25 cellular contexts compared by ENCODE assay signal in genomic region chr4:63526251-63526650, GRCh38.
DNase-seq lines count a peak whose midpoint lies in the region; ATAC-seq, FAIRE-seq and TF ChIP-seq lines count a peak whose summit lies in the region.
"Had no signal": no experiment of that assay in that cellular context is flagged by ENCODE, and none has a peak within 500 bp of the region (broad histone marks: within the 10 kb centered on the region; RNA-seq: fewer than 3 reads in every experiment).

No MANE protein-coding gene starts in this region.

- no peak overlapping the region for H3K23ac ChIP-seq in trophoblast cell (ENCODE audit: low read length)

- H2BK120ac ChIP-seq in trophoblast cell (ENCODE audit: insufficient read depth, low read length, poor library complexity): no peak overlapping the region

- H3K4me3 ChIP-seq in HepG2 (replicated peaks in 1 of 3; ENCODE audit: insufficient read depth in 1 of 3, low read depth in 2 of 3, low read length in 3 of 3) (no peak overlapping the region), right lobe of liver (no peak overlapping the region), OCI-LY3 (ENCODE audit: low read length) (no peak overlapping the region), K562 (no peak overlapping the region), trophoblast cell (ENCODE audit: low read depth, low read length) (no peak overlapping the region)
- H3K4me3 ChIP-seq: A549; BLaER1 treated with 17β-estradiol and CSF1 and Interleukin-3, amounts not matched to agents 10 nM and 100 nM; GM12878 had no signal

- no peaks in the 10 kb centered on the region for H3K9me1 ChIP-seq in K562 (ENCODE audit: control insufficient read depth, insufficient read depth, low read length)

- intact Hi-C loops in HepG2 (cut with micrococcal nuclease; ENCODE audit: unreplicated experiment): no loop called here
- intact Hi-C loops in right lobe of liver (cut with DNase I): no loop called here
- intact Hi-C loops in K562 (cut with micrococcal nuclease): no loop called here

- no peak overlapping the region for H2BK12ac ChIP-seq in trophoblast cell (ENCODE audit: low read length)

- H3K4me2 ChIP-seq in HepG2 (ENCODE audit: low read depth, low read length): no peak overlapping the region
- H3K4me2 ChIP-seq in OCI-LY3 (ENCODE audit: low read length): no peak overlapping the region
- no peak overlapping the region for H3K4me2 ChIP-seq in K562 (ENCODE audit: insufficient read depth, low read length)
- no peak overlapping the region for H3K4me2 ChIP-seq in trophoblast cell (ENCODE audit: low read length)
- H3K4me2 ChIP-seq: A549; BLaER1 treated with 17β-estradiol and CSF1 and Interleukin-3, amounts not matched to agents 10 nM and 100 nM had no signal

- TF ChIP-seq RAD21 in HepG2 (CRISPR knock-in tag; IDR thresholded peaks at IDR 0.05) (no peak), K562 (CRISPR knock-in tag; conservative IDR thresholded peaks at IDR 0.05 in 1 of 2, IDR thresholded peaks at IDR 0.05 in 1 of 2) (no peak)

- no peak overlapping the region for H4K91ac ChIP-seq in trophoblast cell (ENCODE audit: low read depth, low read length)

- no peaks in the 10 kb centered on the region for H3K36me3 ChIP-seq in HepG2 (replicated peaks in 1 of 2; ENCODE audit: control insufficient read depth in 1 of 2, insufficient read depth in 2 of 2, low read length in 2 of 2)
- no peaks in the 10 kb centered on the region for H3K36me3 ChIP-seq in right lobe of liver
- H3K36me3 ChIP-seq in OCI-LY3 (replicated peaks; ENCODE audit: low read depth, low read length): no peaks in the 10 kb centered on the region
- H3K36me3 ChIP-seq in K562 (ENCODE audit: control insufficient read depth, insufficient read depth, low read length): no peaks in the 10 kb centered on the region
- H3K36me3 ChIP-seq in trophoblast cell (ENCODE audit: control insufficient read depth in 1 of 2, insufficient read depth in 2 of 2, low read length in 2 of 2): no peaks in the 10 kb centered on the region
- H3K36me3 ChIP-seq: BE2C; BLaER1 treated with 17β-estradiol and CSF1 and Interleukin-3, amounts not matched to agents 10 nM and 100 nM had no signal

- no peak overlapping the region for H3K27ac Mint-ChIP-seq in stimulated activated effector memory CD8-positive, alpha-beta T cell treated with anti-CD3 and anti-CD28 coated beads, Interleukin-12 subunit alpha, Interleukin-12 subunit beta, amount 100 ng/mL, for 72 hours
- H3K27ac Mint-ChIP-seq: CD14-positive monocyte; CD4-positive, alpha-beta T cell; CD8-positive, alpha-beta memory T cell; H9 had no signal

- peaks cover 21% of the 10 kb centered on the region for H3K9me3 Mint-ChIP-seq in stimulated activated effector memory CD8-positive, alpha-beta T cell treated with anti-CD3 and anti-CD28 coated beads, Interleukin-12 subunit alpha, Interleukin-12 subunit beta, amount 100 ng/mL, for 72 hours

- H3K4me3 Mint-ChIP-seq in stimulated activated effector memory CD8-positive, alpha-beta T cell treated with anti-CD3 and anti-CD28 coated beads, Interleukin-12 subunit alpha, Interleukin-12 subunit beta, amount 100 ng/mL, for 72 hours: no peak overlapping the region
- H3K4me3 Mint-ChIP-seq: CD14-positive monocyte; CD4-positive, alpha-beta T cell; CD8-positive, alpha-beta memory T cell; H9 had no signal

- POLR2A ChIA-PET in HepG2 (lab: Yijun Ruan, JAX): no interaction called here
- POLR2A ChIA-PET in K562 (lab: Yijun Ruan, JAX): no interaction called here

- H3K18ac ChIP-seq in trophoblast cell (ENCODE audit: low read length): no peak overlapping the region

- in situ Hi-C loops in HepG2 (cut with HindIII; ENCODE audit: extremely low pct_ligation_motif_present, low pct_unique_long_range_greater_than_20kb): no loop called here
- in situ Hi-C loops in K562 (cut with MboI): no loop called here

- no peak overlapping the region for H3K4ac ChIP-seq in trophoblast cell (ENCODE audit: low read depth, low read length)

- FAIRE-seq in HepG2 (lab: Jason Lieb, UNC) (no peak), K562 (lab: Jason Lieb, UNC) (no peak)
- FAIRE-seq: A549, D721Med, GM12878 had no signal

- H3K36me3 Mint-ChIP-seq in stimulated activated effector memory CD8-positive, alpha-beta T cell treated with anti-CD3 and anti-CD28 coated beads, Interleukin-12 subunit alpha, Interleukin-12 subunit beta, amount 100 ng/mL, for 72 hours: no peaks in the 10 kb centered on the region
- H3K36me3 Mint-ChIP-seq: CD14-positive monocyte; CD8-positive, alpha-beta memory T cell had no signal

- H3K27ac ChIP-seq in HepG2 (ENCODE audit: extremely low read length, insufficient read depth, low read length): no peak overlapping the region
- H3K27ac ChIP-seq in right lobe of liver: no peak overlapping the region
- H3K27ac ChIP-seq in OCI-LY3 (ENCODE audit: low read length): no peak overlapping the region
- H3K27ac ChIP-seq in K562 (ENCODE audit: extremely low read depth, low read depth, low read length): no peak overlapping the region
- H3K27ac ChIP-seq in trophoblast cell (ENCODE audit: low read depth, low read length): no peak overlapping the region
- H3K27ac ChIP-seq: A549; BLaER1 treated with 17β-estradiol and CSF1 and Interleukin-3, amounts not matched to agents 10 nM and 100 nM had no signal

- no TSS peak for BruUV-seq in HepG2 (replicated peaks; lab: Mats Ljungman, UMichigan)
- no TSS peak for BruUV-seq in K562 (replicated peaks; lab: Mats Ljungman, UMichigan)

- no peak for DNase-seq in HepG2 (ENCODE audit: low spot score)
- no peak for DNase-seq in right lobe of liver
- no peak for DNase-seq in K562 (ENCODE audit: extremely low read depth in 1 of 4, low spot score in 3 of 4)
- DNase-seq in trophoblast cell: no peak
- no peak for DNase-seq in stimulated activated effector memory CD8-positive, alpha-beta T cell treated with anti-CD3 and anti-CD28 coated beads, Interleukin-12 subunit alpha, Interleukin-12 subunit beta, amount 100 ng/mL, for 72 hours (ENCODE audit: low spot score in 2 of 2)
- DNase-seq: 8988T; ACHN; AML-193; BE2C; CD4-positive, alpha-beta T cell; CD8-positive, alpha-beta memory T cell; DMS 273 treated with DMSO at 0.1 percent for 48 hours; DMS79; EL; GDM1; GOT3; H9 had no signal

- H3K4me1 ChIP-seq in HepG2 (ENCODE audit: insufficient read depth, low read length): no peaks in the 10 kb centered on the region
- no peaks in the 10 kb centered on the region for H3K4me1 ChIP-seq in right lobe of liver
- no peaks in the 10 kb centered on the region; the same call in 1 of the 2 replicates for H3K4me1 ChIP-seq in OCI-LY3 (ENCODE audit: low read length)
- no peaks in the 10 kb centered on the region for H3K4me1 ChIP-seq in K562 (replicated peaks in 1 of 2; ENCODE audit: control insufficient read depth in 2 of 2, insufficient read depth in 2 of 2, low read length in 2 of 2)
- no peaks in the 10 kb centered on the region for H3K4me1 ChIP-seq in trophoblast cell (ENCODE audit: control insufficient read depth in 1 of 2, insufficient read depth in 2 of 2, low read length in 2 of 2)
- H3K4me1 ChIP-seq: A549; BE2C; BLaER1 treated with 17β-estradiol and CSF1 and Interleukin-3, amounts not matched to agents 10 nM and 100 nM had no signal

- H4K20me1 ChIP-seq in HepG2 (ENCODE audit: insufficient read depth, low read length) (no peaks in the 10 kb centered on the region), OCI-LY3 (ENCODE audit: insufficient read depth, low read length) (no peaks in the 10 kb centered on the region), K562 (replicated peaks; ENCODE audit: control insufficient read depth, insufficient read depth, low read length) (no peaks in the 10 kb centered on the region)
- H4K20me1 ChIP-seq: BLaER1 treated with 17β-estradiol and CSF1 and Interleukin-3, amounts not matched to agents 10 nM and 100 nM had no signal

- TF ChIP-seq POLR2A in HepG2 (IDR thresholded peaks at IDR 0.05; ENCODE audit: insufficient read depth in 1 of 2, low read depth in 2 of 2, low read length in 2 of 2) (no peak), right lobe of liver (IDR thresholded peaks at IDR 0.05) (no peak), K562 (conservative IDR thresholded peaks at IDR 0.05) (no peak)

- CTCF ChIA-PET in HepG2 (lab: Yijun Ruan, JAX; ENCODE audit: low intra/inter-chr PET ratio, low total read pairs) (no interaction called here), K562 (lab: Yijun Ruan, JAX; ENCODE audit: low intra/inter-chr PET ratio) (no interaction called here)

- no peaks in the 10 kb centered on the region; a peak in 1 of 5 replicates for H3K27me3 ChIP-seq in HepG2 (ENCODE audit: control insufficient read depth in 1 of 2, insufficient read depth in 2 of 2, low read length in 2 of 2)
- H3K27me3 ChIP-seq in right lobe of liver: no peaks in the 10 kb centered on the region
- H3K27me3 ChIP-seq in OCI-LY3 (ENCODE audit: low read depth, low read length): no peaks in the 10 kb centered on the region
- no peaks in the 10 kb centered on the region for H3K27me3 ChIP-seq in K562 (ENCODE audit: control insufficient read depth in 2 of 2, insufficient read depth in 2 of 2, low read length in 2 of 2)
- no peaks in the 10 kb centered on the region for H3K27me3 ChIP-seq in trophoblast cell (ENCODE audit: insufficient read depth, low read length)
- H3K27me3 ChIP-seq: BE2C; BLaER1 treated with 17β-estradiol and CSF1 and Interleukin-3, amounts not matched to agents 10 nM and 100 nM had no signal

- no peak overlapping the region for H2AK5ac ChIP-seq in trophoblast cell (ENCODE audit: low read length)

- no peak overlapping the region for H3K9ac ChIP-seq in HepG2 (ENCODE audit: insufficient read depth, low read depth, low read length)
- H3K9ac ChIP-seq in OCI-LY3 (ENCODE audit: low read length): no peak overlapping the region
- H3K9ac ChIP-seq in K562 (ENCODE audit: insufficient read depth in 1 of 2, low read depth in 2 of 2, low read length in 2 of 2): no peak overlapping the region
- no peak overlapping the region for H3K9ac ChIP-seq in trophoblast cell (ENCODE audit: low read length)
- H3K9ac ChIP-seq: BLaER1 treated with 17β-estradiol and CSF1 and Interleukin-3, amounts not matched to agents 10 nM and 100 nM had no signal

- no peak overlapping the region for H2BK5ac ChIP-seq in trophoblast cell (ENCODE audit: low read depth, low read length, poor library complexity)

- no peaks in the 10 kb centered on the region for H3K79me1 ChIP-seq in trophoblast cell (ENCODE audit: low read length)

- H3K4me1 Mint-ChIP-seq in stimulated activated effector memory CD8-positive, alpha-beta T cell treated with anti-CD3 and anti-CD28 coated beads, Interleukin-12 subunit alpha, Interleukin-12 subunit beta, amount 100 ng/mL, for 72 hours: no peaks in the 10 kb centered on the region
- H3K4me1 Mint-ChIP-seq: CD14-positive monocyte; CD8-positive, alpha-beta memory T cell; H9 had no signal

- H3K79me2 ChIP-seq in HepG2 (ENCODE audit: insufficient read depth, low read length) (no peaks in the 10 kb centered on the region), OCI-LY3 (ENCODE audit: low read length) (no peaks in the 10 kb centered on the region), K562 (ENCODE audit: control insufficient read depth, insufficient read depth, low read length) (no peaks in the 10 kb centered on the region), trophoblast cell (ENCODE audit: control insufficient read depth, insufficient read depth, low read length, poor library complexity) (no peaks in the 10 kb centered on the region)

- TF ChIP-seq CTCF in HepG2 (CRISPR knock-in tag; IDR thresholded peaks at IDR 0.05) (no peak), right lobe of liver (IDR thresholded peaks at IDR 0.05) (no peak), OCI-LY3 (IDR thresholded peaks at IDR 0.05; ENCODE audit: low read depth, low read length) (no peak), K562 (IDR thresholded peaks at IDR 0.05 in 2 of 3, conservative IDR thresholded peaks at IDR 0.05 in 1 of 3; ENCODE audit: insufficient read depth in 2 of 3, low read depth in 1 of 3, low read length in 3 of 3) (no peak)

- ATAC-seq in HepG2 (no peak), right lobe of liver (no peak), K562 (no peak), GM19023 (IDR thresholded peaks at IDR 0.05; ENCODE audit: unreplicated experiment) (no peak)
- ATAC-seq in stimulated activated effector memory CD8-positive, alpha-beta T cell treated with anti-CD3 and anti-CD28 coated beads, Interleukin-12 subunit alpha, Interleukin-12 subunit beta, amount 100 ng/mL, for 72 hours: no peak
- ATAC-seq: A549, GM12878, HCT116 had no signal

- no peak overlapping the region for H3K14ac ChIP-seq in trophoblast cell (ENCODE audit: low read length)

- no peak overlapping the region for H4K12ac ChIP-seq in trophoblast cell (ENCODE audit: low read depth, low read length)

- H3K9me3 ChIP-seq in HepG2 (ENCODE audit: low read length) (no peaks in the 10 kb centered on the region), right lobe of liver (no peaks in the 10 kb centered on the region), OCI-LY3 (ENCODE audit: insufficient read depth, low read length) (no peaks in the 10 kb centered on the region), K562 (replicated peaks; ENCODE audit: control insufficient read depth, insufficient read depth, low read depth, low read length) (no peaks in the 10 kb centered on the region), trophoblast cell (ENCODE audit: insufficient read depth, low read depth, low read length) (no peaks in the 10 kb centered on the region)
- H3K9me3 ChIP-seq: A549, BE2C had no signal

- no peak overlapping the region for H2AFZ ChIP-seq in HepG2 (ENCODE audit: low read length)
- peak overlapping the region; percentile 36; the same call in 1 of the 2 replicates for H2AFZ ChIP-seq in OCI-LY3 (ENCODE audit: low read depth, low read length)
- no peak overlapping the region for H2AFZ ChIP-seq in K562 (ENCODE audit: low read depth, low read length)
- no peak overlapping the region for H2AFZ ChIP-seq in trophoblast cell (ENCODE audit: insufficient read depth, low read length, poor library complexity)

- TF ChIP-seq EP300 in HepG2 (IDR thresholded peaks at IDR 0.05; ENCODE audit: low read depth in 2 of 2, low read length in 2 of 2) (no peak), HepG2 (CRISPR knock-in tag; IDR thresholded peaks at IDR 0.05; ENCODE audit: borderline replicate concordance) (no peak), K562 (IDR thresholded peaks at IDR 0.05; ENCODE audit: low read length) (no peak)

- no peak overlapping the region for H4K8ac ChIP-seq in trophoblast cell (ENCODE audit: low read depth, low read length)

- WGBS in HepG2 (ENCODE audit: low lambda C conversion rate): 0% methylated on average over 1 of the region's 1 CpG
- 40% methylated on average over 1 of the region's 1 CpG for WGBS in right lobe of liver (ENCODE audit: insufficient coverage, low coverage, low lambda C conversion rate, missing lambda C conversion rate)
- whole genome bisulfite sequencing in K562 (ENCODE audit: insufficient coverage, low coverage, missing lambda C conversion rate): 0% methylated on average over 1 of the region's 1 CpG
- WGBS in trophoblast cell (ENCODE audit: extremely low coverage, insufficient coverage, insufficient read length): no CpG with 5 or more reads among the region's 1 CpG

Comparison
In these comparisons a context has a peak if more than half of its experiments do, and no peak if none do; other contexts are left out.
1. Of the 241 proteins assayed by ChIP-seq in both HepG2 and K562: peak only in HepG2: none; only in K562: none; in both: CEBPB; in neither: 239; mixed calls (peak in some experiments, not most) for 1.